In genomic region chr9:93682155-93682968, GRCh38 we compare ENCODE assay signal across 8 cellular contexts.
A peak's percentile ranks its signal among the peaks of the same experiment; 100 is the strongest.
DNase-seq lines count a peak whose midpoint lies in the region; ATAC-seq and TF ChIP-seq lines count a peak whose summit lies in the region.

No MANE protein-coding gene starts in this region.

- DNase-seq in Right ventricle myocardium superior = peak; percentile 76
- DNase-seq in Right ventricle myocardium inferior (ENCODE audit: missing footprints) = no peak
- peak; percentile 21 for DNase-seq in NCI-H1105 (lab: John Stamatoyannopoulos, UW)
- peak; percentile 88 for DNase-seq in WERI-Rb-1
- peak; percentile 26 for DNase-seq in central memory CD4-positive, alpha-beta T cell
- DNase-seq in kidney tubule cell (ENCODE audit: low spot score) = peak; percentile 54
- peak; percentile 69 for DNase-seq in stimulated activated CD4-positive, alpha-beta T cell treated with anti-CD3 and anti-CD28 coated beads, Interleukin-4, amount 100 ng/mL, for 24 hours
- no peak for DNase-seq in NK-92 (lab: John Stamatoyannopoulos, UW; ENCODE audit: unreplicated experiment)

- peak; percentile 76 for TF ChIP-seq CTCF in WERI-Rb-1 (IDR thresholded peaks at IDR 0.05; ENCODE audit: low read depth, low read length)

- no peaks in the 10 kb centered on the region for H3K9me3 ChIP-seq in WERI-Rb-1 (ENCODE audit: severe bottlenecking)

- intact Hi-C loops in Right ventricle myocardium superior (cut with DNase I) = loop anchor here (2.0 kb wide), 1 partner anchor 280 kb away; no protein-coding TSS in a partner anchor
- intact Hi-C loops in Right ventricle myocardium inferior (cut with DNase I) = loop anchor here (1.0 to 5.0 kb wide), 3 partner anchors 281 to 530 kb away; no protein-coding TSS in a partner anchor

- no peaks in the 10 kb centered on the region for H3K27me3 ChIP-seq in WERI-Rb-1 (ENCODE audit: insufficient read depth, low read depth, severe bottlenecking)

- H3K36me3 ChIP-seq in WERI-Rb-1 = peaks cover 8% of the 10 kb centered on the region

- H3K27ac ChIP-seq in WERI-Rb-1 = no peak overlapping the region

- ATAC-seq in Right ventricle myocardium superior (ENCODE audit: poor library complexity) (peak; percentile 73), Right ventricle myocardium inferior (no peak)

- no peak overlapping the region for H3K4me3 ChIP-seq in WERI-Rb-1 (ENCODE audit: low read depth, low read length)

Comparison
In these comparisons a context has a peak if more than half of its experiments do, and no peak if none do; other contexts are left out.
1. DNase-seq: peak in Right ventricle myocardium superior (single experiment), NCI-H1105 (single experiment), WERI-Rb-1 (single experiment), central memory CD4-positive, alpha-beta T cell (single experiment), kidney tubule cell (single experiment) and stimulated activated CD4-positive, alpha-beta T cell treated with anti-CD3 and anti-CD28 coated beads, Interleukin-4, amount 100 ng/mL, for 24 hours (single experiment); none in Right ventricle myocardium inferior (single experiment) and NK-92 (single experiment).